ENCODE assay signal across 8 cellular contexts in the genomic region with DNA sequence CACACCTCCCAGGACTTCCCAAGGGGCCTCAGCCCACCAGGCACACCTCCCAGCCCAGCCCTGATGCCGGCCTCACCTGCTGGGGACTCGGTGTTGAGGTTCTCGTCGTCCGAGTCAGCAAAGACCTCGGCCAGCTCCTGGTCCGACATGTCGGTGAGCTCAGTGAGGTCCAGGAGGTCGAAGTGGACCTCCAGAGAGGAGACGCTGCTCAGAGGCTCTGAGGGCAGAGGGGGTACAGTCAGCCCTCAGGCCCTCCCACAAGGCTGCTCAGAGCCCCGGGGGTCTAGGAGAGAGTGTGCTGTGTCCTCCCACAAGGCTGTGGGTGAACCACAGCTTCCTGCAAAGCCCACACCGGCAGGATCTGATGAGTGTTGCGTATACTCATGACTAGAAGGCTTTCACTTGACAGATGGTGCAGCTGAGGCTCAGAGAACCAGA. TPM values are rescaled to one million over a fixed set of nuclear protein-coding genes. Genes with fewer than 3 reads are reported as not detected.
DNase-seq lines count a peak whose midpoint lies in the region; ATAC-seq, FAIRE-seq and TF ChIP-seq lines count a peak whose summit lies in the region.
"Had no signal": no experiment of that assay in that cellular context is flagged by ENCODE, and none has a peak within 500 bp of the region (broad histone marks: within the 10 kb centered on the region; RNA-seq: fewer than 3 reads in every experiment).

No MANE protein-coding gene starts in this region.

- H3K4me1 Mint-ChIP-seq in central memory CD8-positive, alpha-beta T cell = peaks cover 16% of the 10 kb centered on the region
- peaks cover 22% of the 10 kb centered on the region for H3K4me1 Mint-ChIP-seq in stimulated activated naive CD8-positive, alpha-beta T cell treated with anti-CD3 and anti-CD28 coated beads, Interleukin-15, Interleukin-2, amounts not matched to agents 100 ng/mL and 50 ng/mL, for 24 hours (ENCODE audit: low read depth)

- H3K27me3 Mint-ChIP-seq in central memory CD8-positive, alpha-beta T cell = peaks cover 6% of the 10 kb centered on the region
- no peaks in the 10 kb centered on the region for H3K27me3 Mint-ChIP-seq in stimulated activated naive CD8-positive, alpha-beta T cell treated with anti-CD3 and anti-CD28 coated beads, Interleukin-15, Interleukin-2, amounts not matched to agents 100 ng/mL and 50 ng/mL, for 24 hours

- H3K27ac Mint-ChIP-seq in central memory CD8-positive, alpha-beta T cell (ENCODE audit: low read depth) = peak overlapping the region; percentile 74
- no peak overlapping the region for H3K27ac Mint-ChIP-seq in stimulated activated naive CD8-positive, alpha-beta T cell treated with anti-CD3 and anti-CD28 coated beads, Interleukin-15, Interleukin-2, amounts not matched to agents 100 ng/mL and 50 ng/mL, for 24 hours

- FAIRE-seq in D721Med (lab: Jason Lieb, UNC) = no peak

- H3K4me3 Mint-ChIP-seq in central memory CD8-positive, alpha-beta T cell = peak overlapping the region; percentile 75
- peak overlapping the region; percentile 73 for H3K4me3 Mint-ChIP-seq in stimulated activated naive CD8-positive, alpha-beta T cell treated with anti-CD3 and anti-CD28 coated beads, Interleukin-15, Interleukin-2, amounts not matched to agents 100 ng/mL and 50 ng/mL, for 24 hours

- TF ChIP-seq CTCF in D721Med (IDR thresholded peaks at IDR 0.05; ENCODE audit: insufficient read depth, missing control alignments) = no peak

- ATAC-seq in GM21786 (IDR thresholded peaks at IDR 0.05; ENCODE audit: unreplicated experiment) = peak; percentile 68
- ATAC-seq in central memory CD8-positive, alpha-beta T cell (replicated peaks; ENCODE audit: extremely low read depth, poor library complexity, severe bottlenecking) = peak; percentile 99
- ATAC-seq: gastrocnemius medialis had no signal

- peak; percentile 75 for DNase-seq in UCSD-AML1 (lab: John Stamatoyannopoulos, UW; ENCODE audit: unreplicated experiment)
- peak; percentile 38 to 60 for DNase-seq in central memory CD8-positive, alpha-beta T cell (ENCODE audit: low spot score in 2 of 2)
- no peak for DNase-seq in mucosa of gallbladder (ENCODE audit: low spot score)
- no peak for DNase-seq in D721Med (ENCODE audit: insufficient read length, low spot score)
- no peak for DNase-seq in NCI-H2081 treated with DMSO at 0.1 percent for 48 hours (lab: John Stamatoyannopoulos, UW)
- DNase-seq: gastrocnemius medialis had no signal

- H3K9me3 Mint-ChIP-seq in central memory CD8-positive, alpha-beta T cell = no peaks in the 10 kb centered on the region
- no peaks in the 10 kb centered on the region for H3K9me3 Mint-ChIP-seq in stimulated activated naive CD8-positive, alpha-beta T cell treated with anti-CD3 and anti-CD28 coated beads, Interleukin-15, Interleukin-2, amounts not matched to agents 100 ng/mL and 50 ng/mL, for 24 hours

- peaks cover 5% of the 10 kb centered on the region for H3K36me3 Mint-ChIP-seq in central memory CD8-positive, alpha-beta T cell (ENCODE audit: insufficient read depth)
- no peaks in the 10 kb centered on the region for H3K36me3 Mint-ChIP-seq in stimulated activated naive CD8-positive, alpha-beta T cell treated with anti-CD3 and anti-CD28 coated beads, Interleukin-15, Interleukin-2, amounts not matched to agents 100 ng/mL and 50 ng/mL, for 24 hours (ENCODE audit: low read depth)

RNA-seq across cellular contexts. Expression of gene DBNDD1, which starts 10.5 kb away (rescaled TPM):
- total RNA-seq in mucosa of gallbladder = 21.2 TPM

Comparison
In these comparisons a context has a peak if more than half of its experiments do, and no peak if none do; other contexts are left out.
1. DNase-seq: peak in UCSD-AML1 (single experiment) and central memory CD8-positive, alpha-beta T cell (2 of 2); none in mucosa of gallbladder (single experiment), D721Med (single experiment) and NCI-H2081 treated with DMSO at 0.1 percent for 48 hours (single experiment).